1 cellular context compared by ENCODE assay signal in genomic region chr3:46924921-46925584, GRCh38.
A peak's percentile ranks its signal among the peaks of the same experiment; 100 is the strongest.
TF ChIP-seq lines count a peak whose summit lies in the region.

No MANE protein-coding gene starts in this region.

TF ChIP-seq in HepG2, 621 proteins besides CTCF, POLR2A, EP300 and RAD21:
- TF ChIP-seq TIGD3 (CRISPR knock-in tag; IDR thresholded peaks at IDR 0.05; ENCODE audit: borderline replicate concordance) (no peak), AGO2 (optimal IDR thresholded peaks at IDR 0.05; ENCODE audit: low read depth, low read length) (peak; percentile 36)
